In genomic region chr4:144658908-144659307, GRCh38 we compare ENCODE assay signal across 1 cellular context.
TF ChIP-seq lines count a peak whose summit lies in the region.

No MANE protein-coding gene starts in this region.

TF ChIP-seq in K562, 482 proteins besides CTCF, POLR2A, EP300 and RAD21:
- TF ChIP-seq C11orf30 (IDR thresholded peaks at IDR 0.05; ENCODE audit: low read depth), result no peak
- peak; percentile 28; the same call in 1 of the 2 replicates for TF ChIP-seq TEAD4 (IDR thresholded peaks at IDR 0.05; ENCODE audit: low read length)
- no peak for TF ChIP-seq TEAD4 (CRISPR knock-in tag; IDR thresholded peaks at IDR 0.05; ENCODE audit: borderline replicate concordance)
- TF ChIP-seq JUND (IDR thresholded peaks at IDR 0.05; ENCODE audit: borderline replicate concordance, low read depth, low read length), result no peak
- no peak for TF ChIP-seq JUND (tag; IDR thresholded peaks at IDR 0.05; ENCODE audit: borderline replicate concordance, low read depth, low read length)
- no peak for TF ChIP-seq POLR2AphosphoS5 (IDR thresholded peaks at IDR 0.05; ENCODE audit: control insufficient read depth, insufficient read depth, low read depth, low read length)
